ENCODE assay signal across 9 cellular contexts in genomic region chrX:9644335-9644734, GRCh38.
DNase-seq lines count a peak whose midpoint lies in the region; ATAC-seq lines count a peak whose summit lies in the region.
"Had no signal": no experiment of that assay in that cellular context is flagged by ENCODE, and none has a peak within 500 bp of the region (broad histone marks: within the 10 kb centered on the region; RNA-seq: fewer than 3 reads in every experiment).

No MANE protein-coding gene starts in this region.

- peak; percentile 32 for DNase-seq in activated CD4-positive, alpha-beta T cell treated with anti-CD3 and anti-CD28 coated beads for 48 hours
- DNase-seq in stimulated activated CD4-positive, alpha-beta T cell treated with anti-CD3 and anti-CD28 coated beads, Interleukin-15, amount 100 ng/mL, for 48 hours (ENCODE audit: low read depth in 2 of 2) = peak; percentile 9 to 15
- no peak for DNase-seq in middle frontal gyrus (ENCODE audit: extremely low spot score, low spot score)
- no peak for DNase-seq in NCI-H1436 treated with DMSO at 0.1 percent for 48 hours (lab: John Stamatoyannopoulos, UW)
- DNase-seq in cerebellum (ENCODE audit: low spot score) = no peak
- DNase-seq in NCI-H146 (lab: John Stamatoyannopoulos, UW) = no peak

- ATAC-seq in GM18909 (IDR thresholded peaks at IDR 0.05; ENCODE audit: poor library complexity, unreplicated experiment) (peak; percentile 97), HG03060 (IDR thresholded peaks at IDR 0.05; ENCODE audit: low read depth, unreplicated experiment) (peak; percentile 96)
- ATAC-seq: K562 had no signal

Comparison
In these comparisons a context has a peak if more than half of its experiments do, and no peak if none do; other contexts are left out.
1. DNase-seq: peak in activated CD4-positive, alpha-beta T cell treated with anti-CD3 and anti-CD28 coated beads for 48 hours (single experiment) and stimulated activated CD4-positive, alpha-beta T cell treated with anti-CD3 and anti-CD28 coated beads, Interleukin-15, amount 100 ng/mL, for 48 hours (2 of 2); none in middle frontal gyrus (single experiment), NCI-H1436 treated with DMSO at 0.1 percent for 48 hours (single experiment), cerebellum (single experiment) and NCI-H146 (single experiment).